In genomic region chr7:94491410-94491809, GRCh38 we compare ENCODE assay signal across 37 cellular contexts. TPM values are rescaled to one million over a fixed set of nuclear protein-coding genes. Genes with fewer than 3 reads are reported as not detected.
DNase-seq lines count a peak whose midpoint lies in the region; ATAC-seq, FAIRE-seq and TF ChIP-seq lines count a peak whose summit lies in the region.
"Had no signal": no experiment of that assay in that cellular context is flagged by ENCODE, and none has a peak within 500 bp of the region (broad histone marks: within the 10 kb centered on the region; RNA-seq: fewer than 3 reads in every experiment).

No MANE protein-coding gene starts in this region.

- no peaks in the 10 kb centered on the region for H3F3A ChIP-seq in SK-N-SH (replicated peaks; ENCODE audit: insufficient read depth)

- no peak for TF ChIP-seq RAD21 in SK-N-SH (IDR thresholded peaks at IDR 0.05; ENCODE audit: low read length)

- no peaks in the 10 kb centered on the region for H4K20me1 ChIP-seq in SK-N-SH (ENCODE audit: insufficient read depth)
- H4K20me1 ChIP-seq: BLaER1; BLaER1 treated with 17β-estradiol and CSF1 and Interleukin-3, amounts not matched to agents 10 nM and 100 nM had no signal

- no peaks in the 10 kb centered on the region for H3K4me1 Mint-ChIP-seq in activated CD4-positive, alpha-beta T cell treated with anti-CD3 and anti-CD28 coated beads, Interleukin-2, amount 10 ng/mL, durations not matched to agents 7 days and 5 days
- H3K4me1 Mint-ChIP-seq: B cell; CD14-positive monocyte; CD4-positive, alpha-beta memory T cell; CD8-positive, alpha-beta memory T cell had no signal

- H3K9me3 ChIP-seq in SK-N-SH (no peaks in the 10 kb centered on the region), HEK293 (ENCODE audit: control insufficient read depth, insufficient read depth, low read depth, low read length) (no peaks in the 10 kb centered on the region), thyroid gland (no peaks in the 10 kb centered on the region)
- H3K9me3 ChIP-seq: A549; BE2C; BLaER1; BLaER1 treated with 17β-estradiol and CSF1 and Interleukin-3, amounts not matched to agents 10 nM and 100 nM; Caco-2 had no signal

- TF ChIP-seq POLR2A in thyroid gland (IDR thresholded peaks at IDR 0.05), result no peak

- peak overlapping the region; percentile 64 for H3K27ac Mint-ChIP-seq in activated CD4-positive, alpha-beta T cell treated with anti-CD3 and anti-CD28 coated beads, Interleukin-2, amount 10 ng/mL, durations not matched to agents 7 days and 5 days
- H3K27ac Mint-ChIP-seq: B cell; CD14-positive monocyte; CD4-positive, alpha-beta memory T cell; CD4-positive, alpha-beta T cell; CD4-positive, CD25-positive, alpha-beta regulatory T cell; CD8-positive, alpha-beta memory T cell; CD8-positive, alpha-beta T cell had no signal

- FAIRE-seq in GM19239 (lab: Jason Lieb, UNC), result peak; percentile 21
- FAIRE-seq: A204.1, A549, D721Med had no signal

- no peak for DNase-seq in SK-N-SH
- DNase-seq in activated CD4-positive, alpha-beta T cell treated with anti-CD3 and anti-CD28 coated beads, Interleukin-2, amount 10 ng/mL, durations not matched to agents 7 days and 5 days, result no peak
- no peak for DNase-seq in activated CD4-positive, alpha-beta T cell treated with anti-CD3 and anti-CD28 coated beads, Interleukin-2, amount 50 U/mL, for 4 hours
- no peak for DNase-seq in GM19239 (ENCODE audit: insufficient read length, low spot score)
- DNase-seq in thyroid gland, result no peak
- DNase-seq: 8988T; ACHN; AML-193; BE2C; C1 segment of cervical spinal cord; Caco-2; Calu3; CD4-positive, alpha-beta memory T cell; CD4-positive, alpha-beta T cell; CD4-positive, CD25-positive, alpha-beta regulatory T cell; CD8-positive, alpha-beta memory T cell; CD8-positive, alpha-beta T cell; COR-L47; DMS 273 treated with DMSO at 0.1 percent for 48 hours; DMS153; DMS53; DMS79; DMS79 treated with DMSO at 0.1 percent for 48 hours; DND-41; EL had no signal

- no peaks in the 10 kb centered on the region for H3K27me3 ChIP-seq in SK-N-SH (ENCODE audit: insufficient read depth)
- H3K27me3 ChIP-seq in thyroid gland, result no peaks in the 10 kb centered on the region
- H3K27me3 ChIP-seq: BE2C; BLaER1; BLaER1 treated with 17β-estradiol and CSF1 and Interleukin-3, amounts not matched to agents 10 nM and 100 nM had no signal

- no peaks in the 10 kb centered on the region for H3K79me2 ChIP-seq in SK-N-SH (ENCODE audit: insufficient read depth)

- H3K4me3 ChIP-seq in SK-N-SH (ENCODE audit: low read depth in 2 of 2, low read length in 1 of 2) (no peak overlapping the region), HEK293 (ENCODE audit: low read depth, low read length) (no peak overlapping the region), thyroid gland (replicated peaks in 1 of 3) (no peak overlapping the region)
- H3K4me3 ChIP-seq: A549; BLaER1; BLaER1 treated with 17β-estradiol and CSF1 and Interleukin-3, amounts not matched to agents 10 nM and 100 nM had no signal

- H3K36me3 Mint-ChIP-seq in activated CD4-positive, alpha-beta T cell treated with anti-CD3 and anti-CD28 coated beads, Interleukin-2, amount 10 ng/mL, durations not matched to agents 7 days and 5 days (ENCODE audit: low read depth), result no peaks in the 10 kb centered on the region
- H3K36me3 Mint-ChIP-seq: CD14-positive monocyte; CD4-positive, alpha-beta memory T cell; CD4-positive, CD25-positive, alpha-beta regulatory T cell; CD8-positive, alpha-beta T cell had no signal

- no peak overlapping the region for H3K9ac ChIP-seq in SK-N-SH
- H3K9ac ChIP-seq: BLaER1; BLaER1 treated with 17β-estradiol and CSF1 and Interleukin-3, amounts not matched to agents 10 nM and 100 nM had no signal

- intact Hi-C loops in thyroid gland (cut with DNase I), result no loop called here

- no peak for TF ChIP-seq CTCF in SK-N-SH (IDR thresholded peaks at IDR 0.05)
- no peak for TF ChIP-seq CTCF in HEK293 (tag by site-specific recombination; IDR thresholded peaks at IDR 0.05)
- TF ChIP-seq CTCF in thyroid gland (IDR thresholded peaks at IDR 0.05), result no peak

- no peaks in the 10 kb centered on the region for H3K9me2 ChIP-seq in SK-N-SH

- TF ChIP-seq EP300 in SK-N-SH (IDR thresholded peaks at IDR 0.05; ENCODE audit: borderline replicate concordance in 1 of 2, low read depth in 1 of 2, low read length in 1 of 2), result no peak

- POLR2A ChIA-PET in SK-N-SH (lab: Yijun Ruan, JAX), result no interaction called here
- POLR2A ChIA-PET in activated CD4-positive, alpha-beta T cell treated with anti-CD3 and anti-CD28 coated beads, Interleukin-2, amount 10 ng/mL, durations not matched to agents 7 days and 5 days (lab: Charles Lee), result no interaction called here
- POLR2A ChIA-PET in HEK293 (lab: Yijun Ruan, JAX), result no interaction called here

- peaks cover 16% of the 10 kb centered on the region for H3K27me3 Mint-ChIP-seq in activated CD4-positive, alpha-beta T cell treated with anti-CD3 and anti-CD28 coated beads, Interleukin-2, amount 10 ng/mL, durations not matched to agents 7 days and 5 days

- H3K36me3 ChIP-seq in SK-N-SH (replicated peaks in 1 of 2; ENCODE audit: control insufficient read depth in 1 of 2, insufficient read depth in 2 of 2, low read length in 1 of 2) (no peaks in the 10 kb centered on the region), HEK293 (ENCODE audit: control insufficient read depth in 2 of 2, insufficient read depth in 1 of 2, low read length in 2 of 2) (no peaks in the 10 kb centered on the region), thyroid gland (no peaks in the 10 kb centered on the region)
- H3K36me3 ChIP-seq: BE2C; BLaER1; BLaER1 treated with 17β-estradiol and CSF1 and Interleukin-3, amounts not matched to agents 10 nM and 100 nM had no signal

- CTCF ChIA-PET in SK-N-SH (lab: Yijun Ruan, JAX), result no interaction called here
- CTCF ChIA-PET in activated CD4-positive, alpha-beta T cell treated with anti-CD3 and anti-CD28 coated beads, Interleukin-2, amount 10 ng/mL, durations not matched to agents 7 days and 5 days (lab: Charles Lee), result no interaction called here
- CTCF ChIA-PET in HEK293 (lab: Yijun Ruan, JAX), result no interaction called here

- H3K4me2 ChIP-seq in SK-N-SH, result no peak overlapping the region
- H3K4me2 ChIP-seq: A549; BLaER1; BLaER1 treated with 17β-estradiol and CSF1 and Interleukin-3, amounts not matched to agents 10 nM and 100 nM had no signal

- no peak overlapping the region for H3K4me3 Mint-ChIP-seq in activated CD4-positive, alpha-beta T cell treated with anti-CD3 and anti-CD28 coated beads, Interleukin-2, amount 10 ng/mL, durations not matched to agents 7 days and 5 days
- H3K4me3 Mint-ChIP-seq: B cell; CD14-positive monocyte; CD4-positive, alpha-beta memory T cell; CD4-positive, alpha-beta T cell; CD4-positive, CD25-positive, alpha-beta regulatory T cell; CD8-positive, alpha-beta memory T cell; CD8-positive, alpha-beta T cell had no signal

- no peak overlapping the region for H2AFZ ChIP-seq in SK-N-SH (ENCODE audit: low read depth)

- H3K4me1 ChIP-seq in SK-N-SH (ENCODE audit: control insufficient read depth in 1 of 2, insufficient read depth in 2 of 2, low read depth in 1 of 2, low read length in 1 of 2) (no peaks in the 10 kb centered on the region), HEK293 (ENCODE audit: control insufficient read depth, insufficient read depth, low read length) (no peaks in the 10 kb centered on the region), thyroid gland (no peaks in the 10 kb centered on the region)
- H3K4me1 ChIP-seq: A549; BE2C; BLaER1; BLaER1 treated with 17β-estradiol and CSF1 and Interleukin-3, amounts not matched to agents 10 nM and 100 nM; Caco-2 had no signal

- H3K27ac ChIP-seq in SK-N-SH (ENCODE audit: low read depth in 2 of 2, low read length in 1 of 2) (no peak overlapping the region), HEK293 (ENCODE audit: extremely low read depth, low read depth, low read length) (no peak overlapping the region), thyroid gland (no peak overlapping the region)
- H3K27ac ChIP-seq: 22Rv1; A549; BLaER1; BLaER1 treated with 17β-estradiol and CSF1 and Interleukin-3, amounts not matched to agents 10 nM and 100 nM; C4-2B had no signal

- no peak for ATAC-seq in SK-N-SH treated with all-trans-retinoic acid at 6 μM for 48 hours
- ATAC-seq in HG03135 (IDR thresholded peaks at IDR 0.05; ENCODE audit: unreplicated experiment), result no peak
- ATAC-seq: A549; CD8-positive, alpha-beta T cell had no signal

- 36% methylated on average over 3 of the region's 3 CpGs for WGBS in SK-N-SH (ENCODE audit: low lambda C conversion rate)
- WGBS in thyroid gland, 2 donors, result 77 to 81% methylated on average over 3 of the region's 3 CpGs

- peaks cover 3% of the 10 kb centered on the region for H3K9me3 Mint-ChIP-seq in activated CD4-positive, alpha-beta T cell treated with anti-CD3 and anti-CD28 coated beads, Interleukin-2, amount 10 ng/mL, durations not matched to agents 7 days and 5 days
- H3K9me3 Mint-ChIP-seq: CD4-positive, alpha-beta T cell; CD8-positive, alpha-beta T cell had no signal

TF ChIP-seq in SK-N-SH treated with all-trans-retinoic acid at 6 μM for 48 hours, 23 proteins besides CTCF, POLR2A, EP300 and RAD21:
- TF ChIP-seq ZNF8 (CRISPR knock-in tag; IDR thresholded peaks at IDR 0.05), result peak; percentile 88
- TF ChIP-seq TOX (CRISPR knock-in tag; IDR thresholded peaks at IDR 0.05; ENCODE audit: borderline replicate concordance), result no peak

TF ChIP-seq in SK-N-SH, 30 proteins besides CTCF, POLR2A, EP300 and RAD21 (continues in another document):
- TF ChIP-seq GABPA (IDR thresholded peaks at IDR 0.05; ENCODE audit: low read depth) (no peak), EZH2phosphoT487 (IDR thresholded peaks at IDR 0.05; ENCODE audit: borderline replicate concordance, low read depth) (no peak), MEF2A (IDR thresholded peaks at IDR 0.05; ENCODE audit: borderline replicate concordance, low read depth) (no peak), RXRA (IDR thresholded peaks at IDR 0.05; ENCODE audit: borderline replicate concordance, low read depth) (no peak), TCF12 (IDR thresholded peaks at IDR 0.05) (no peak), NRF1 (IDR thresholded peaks at IDR 0.05; ENCODE audit: low read depth, low read length) (no peak)

TF ChIP-seq in HEK293, 187 proteins besides CTCF, POLR2A, EP300 and RAD21 (continues in another document):
- TF ChIP-seq PBX3 (CRISPR knock-in tag; IDR thresholded peaks at IDR 0.05), result no peak
- peak; percentile 87 for TF ChIP-seq ZNF146 (tag by site-specific recombination; IDR thresholded peaks at IDR 0.05)

RNA-seq across cellular contexts. Expression of gene CASD1, which starts 18.2 kb away (rescaled TPM):
- 8.5 and 12.2 TPM in 2 replicates for polyA plus RNA-seq in SK-N-SH (2012; rRNA removed)
- 12.8 and 16.5 TPM in 2 replicates for polyA plus RNA-seq in SK-N-SH (2012; cell fraction: cytosol; rRNA removed)
- polyA plus RNA-seq in SK-N-SH (2012; cell fraction: nucleus; rRNA removed), result 7.4 and 22.5 TPM in 2 replicates
- total RNA-seq in activated CD4-positive, alpha-beta T cell treated with anti-CD3 and anti-CD28 coated beads, Interleukin-2, amount 10 ng/mL, durations not matched to agents 7 days and 5 days, result 10 to 100 TPM; 13.2 to 13.7 TPM
- 10 to 100 TPM; 34.4 to 52.5 (median 39.0) TPM for total RNA-seq in thyroid gland
